14 cellular contexts compared by ENCODE assay signal in the genomic region with DNA sequence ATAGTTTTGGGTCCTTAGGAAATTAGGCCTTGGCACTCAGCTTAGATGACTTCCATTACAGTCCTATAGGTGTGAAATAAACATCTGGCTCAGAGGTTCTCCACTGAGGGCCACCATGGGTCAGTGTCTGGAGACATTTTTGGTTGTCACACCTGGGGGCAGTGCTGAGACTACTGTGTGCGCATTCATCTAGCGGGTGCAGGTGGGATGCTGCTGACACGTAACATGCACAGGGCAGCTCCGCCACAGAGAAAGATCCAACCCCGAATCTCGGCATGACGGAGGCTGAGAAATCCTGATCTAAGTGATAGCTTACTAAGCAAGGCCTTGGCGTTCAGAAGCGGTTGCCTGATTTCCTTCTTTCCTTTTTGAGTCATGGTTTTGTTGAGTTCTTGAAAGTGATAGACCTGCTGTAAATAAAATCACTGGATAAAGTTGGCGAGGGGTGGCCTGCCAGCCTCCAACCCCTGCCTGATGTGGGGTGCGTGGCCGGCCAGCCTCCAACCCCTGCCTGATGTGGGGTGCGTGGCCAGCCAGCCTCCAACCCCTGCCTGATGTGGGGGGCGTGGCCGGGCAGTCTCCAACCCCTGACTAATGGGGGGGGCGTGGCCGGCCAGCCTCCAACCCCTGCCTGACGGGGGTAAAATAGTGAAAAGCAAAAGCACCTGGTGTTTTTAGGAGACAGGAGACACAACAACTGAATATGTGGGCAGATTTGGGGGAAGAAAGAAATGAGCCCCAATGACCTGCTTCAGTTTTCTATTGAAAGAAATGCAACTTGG.
DNase-seq lines count a peak whose midpoint lies in the region; TF ChIP-seq lines count a peak whose summit lies in the region.
"Had no signal": no experiment of that assay in that cellular context is flagged by ENCODE, and none has a peak within 500 bp of the region (broad histone marks: within the 10 kb centered on the region; RNA-seq: fewer than 3 reads in every experiment).

No MANE protein-coding gene starts in this region.

- H2AFZ ChIP-seq in mesenchymal stem cell (ENCODE audit: low read depth, low read length): no peak overlapping the region

- H4K8ac ChIP-seq in mesenchymal stem cell (ENCODE audit: low read length): no peak overlapping the region

- H3K4me1 Mint-ChIP-seq in endodermal cell: peaks cover 8% of the 10 kb centered on the region
- peaks cover 2% of the 10 kb centered on the region for H3K4me1 Mint-ChIP-seq in activated CD4-positive, alpha-beta T cell treated with anti-CD3 and anti-CD28 coated beads, Interleukin-2, amount 10 ng/mL, durations not matched to agents 7 days and 5 days
- H3K4me1 Mint-ChIP-seq in Calu3 (ENCODE audit: low read depth, unreplicated experiment): no peaks in the 10 kb centered on the region
- H3K4me1 Mint-ChIP-seq in progenitor cell of endocrine pancreas (ENCODE audit: low read depth): peaks cover 8% of the 10 kb centered on the region

- H3K4me3 ChIP-seq in AG04449 (ENCODE audit: low read depth, low read length) (peak overlapping the region; percentile 44), H7 (ENCODE audit: insufficient read depth, low read depth, low read length) (no peak overlapping the region), mesenchymal stem cell (ENCODE audit: insufficient read depth in 1 of 2, low read depth in 1 of 2, low read length in 2 of 2) (peak overlapping the region in 1 of 2 experiments; percentile 70), endodermal cell (ENCODE audit: low read length) (no peak overlapping the region)

- H3K27ac Mint-ChIP-seq in endodermal cell (no peak overlapping the region), Calu3 (ENCODE audit: unreplicated experiment) (no peak overlapping the region), progenitor cell of endocrine pancreas (no peak overlapping the region)
- H3K27ac Mint-ChIP-seq in activated CD4-positive, alpha-beta T cell treated with anti-CD3 and anti-CD28 coated beads, Interleukin-2, amount 10 ng/mL, durations not matched to agents 7 days and 5 days: no peak overlapping the region
- H3K27ac Mint-ChIP-seq: activated naive CD4-positive, alpha-beta T cell treated with anti-CD3 and anti-CD28 coated beads, Interleukin-2, amount 50 U/mL, for 72 hours; T-helper 1 cell treated with Interleukin-12 subunit alpha and Interleukin-12 subunit beta and Interleukin-4 antibody, amounts not matched to agents 30 μg/mL and 1 μg/mL, for 36 hours had no signal

- no peak overlapping the region for H2BK120ac ChIP-seq in mesenchymal stem cell (ENCODE audit: low read depth, low read length)

- no peak overlapping the region for H3K18ac ChIP-seq in mesenchymal stem cell (ENCODE audit: low read depth in 1 of 2, low read length in 2 of 2)

- peak overlapping the region; percentile 68 for H3K9ac ChIP-seq in mesenchymal stem cell (ENCODE audit: low read length)
- H3K9ac ChIP-seq in endodermal cell (ENCODE audit: extremely low read depth, low read length, poor library complexity, severe bottlenecking): no peak overlapping the region

- no TSS peak for BruUV-seq in Calu3 (replicated peaks; lab: Mats Ljungman, UMichigan)

- intact Hi-C loops in Calu3 (cut with micrococcal nuclease; ENCODE audit: unreplicated experiment): no loop called here

- POLR2A ChIA-PET in AG04449 (lab: Yijun Ruan, JAX): no interaction called here
- POLR2A ChIA-PET in activated CD4-positive, alpha-beta T cell treated with anti-CD3 and anti-CD28 coated beads, Interleukin-2, amount 10 ng/mL, durations not matched to agents 7 days and 5 days (lab: Charles Lee): no interaction called here

- H3K4me1 ChIP-seq in mesenchymal stem cell (ENCODE audit: control insufficient read depth, insufficient read depth, low read depth, low read length) (no peaks in the 10 kb centered on the region), endodermal cell (ENCODE audit: control insufficient read depth, insufficient read depth, low read length) (no peaks in the 10 kb centered on the region)

- H2BK12ac ChIP-seq in mesenchymal stem cell (ENCODE audit: low read length in 2 of 2): no peak overlapping the region

- no peak overlapping the region for H2BK15ac ChIP-seq in mesenchymal stem cell (ENCODE audit: low read depth, poor library complexity, severe bottlenecking)

- DNase-seq in AG04449 (ENCODE audit: low read depth, low spot score) (no peak), H7 (peak; percentile 61), NOMO-1 treated with dmso at 0.1 percent for 144 hours (lab: John Stamatoyannopoulos, UW; ENCODE audit: unreplicated experiment) (peak; percentile 43), mesenchymal stem cell (no peak), endodermal cell (no peak), Calu3 (no peak), progenitor cell of endocrine pancreas (ENCODE audit: low spot score, unreplicated experiment) (no peak)
- no peak for DNase-seq in activated CD4-positive, alpha-beta T cell treated with anti-CD3 and anti-CD28 coated beads, Interleukin-2, amount 10 ng/mL, durations not matched to agents 7 days and 5 days
- DNase-seq: activated CD4-positive, alpha-beta T cell treated with anti-CD3 and anti-CD28 coated beads for 1 hour; left colon; NCI-H146; NCI-H510A had no signal

- H3K36me3 Mint-ChIP-seq in endodermal cell (ENCODE audit: low read depth): no peaks in the 10 kb centered on the region
- no peaks in the 10 kb centered on the region for H3K36me3 Mint-ChIP-seq in activated CD4-positive, alpha-beta T cell treated with anti-CD3 and anti-CD28 coated beads, Interleukin-2, amount 10 ng/mL, durations not matched to agents 7 days and 5 days (ENCODE audit: low read depth)
- no peaks in the 10 kb centered on the region for H3K36me3 Mint-ChIP-seq in Calu3 (ENCODE audit: insufficient read depth, unreplicated experiment)
- H3K36me3 Mint-ChIP-seq in progenitor cell of endocrine pancreas (ENCODE audit: insufficient read depth): no peaks in the 10 kb centered on the region
- H3K36me3 Mint-ChIP-seq: activated naive CD4-positive, alpha-beta T cell treated with anti-CD3 and anti-CD28 coated beads, Interleukin-2, amount 50 U/mL, for 72 hours had no signal

- H3K27ac ChIP-seq in mesenchymal stem cell (ENCODE audit: low read length, poor library complexity, severe bottlenecking): no peak overlapping the region
- no peak overlapping the region for H3K27ac ChIP-seq in endodermal cell (ENCODE audit: low read depth, low read length)

- H3K27me3 Mint-ChIP-seq in endodermal cell (ENCODE audit: insufficient read depth): peaks cover 13% of the 10 kb centered on the region
- peaks cover 6% of the 10 kb centered on the region for H3K27me3 Mint-ChIP-seq in activated CD4-positive, alpha-beta T cell treated with anti-CD3 and anti-CD28 coated beads, Interleukin-2, amount 10 ng/mL, durations not matched to agents 7 days and 5 days
- H3K27me3 Mint-ChIP-seq in Calu3 (ENCODE audit: unreplicated experiment): peaks cover 83% of the 10 kb centered on the region
- peaks cover 19% of the 10 kb centered on the region for H3K27me3 Mint-ChIP-seq in progenitor cell of endocrine pancreas

- H3K14ac ChIP-seq in mesenchymal stem cell (ENCODE audit: low read length in 2 of 2): no peak overlapping the region

- no peak overlapping the region for H3K23ac ChIP-seq in mesenchymal stem cell (ENCODE audit: low read length in 2 of 2)

- no peaks in the 10 kb centered on the region for H3K36me3 ChIP-seq in H7 (replicated peaks; ENCODE audit: control insufficient read depth, insufficient read depth, low read length)
- no peaks in the 10 kb centered on the region for H3K36me3 ChIP-seq in mesenchymal stem cell (ENCODE audit: control insufficient read depth in 1 of 2, insufficient read depth in 2 of 2, low read depth in 1 of 2, low read length in 2 of 2)
- H3K36me3 ChIP-seq in endodermal cell (ENCODE audit: control insufficient read depth, insufficient read depth, low read length): no peaks in the 10 kb centered on the region

- H3K9me3 ChIP-seq in mesenchymal stem cell (ENCODE audit: control insufficient read depth, low read length): no peaks in the 10 kb centered on the region
- H3K9me3 ChIP-seq in endodermal cell (ENCODE audit: control insufficient read depth, low read length): no peaks in the 10 kb centered on the region

- CTCF ChIA-PET in AG04449 (lab: Yijun Ruan, JAX) (interaction anchor here (1.0 to 1.6 kb wide), 4 partner anchors 10 to 59 kb away, joined by 3 to 8 read pairs (median 5); no protein-coding TSS in a partner anchor), Calu3 (lab: Charles Lee) (interaction anchor here (0.7 to 0.9 kb wide), 2 partner anchors 46 to 206 kb away, joined by 4 to 5 read pairs; no protein-coding TSS in a partner anchor)
- CTCF ChIA-PET in activated CD4-positive, alpha-beta T cell treated with anti-CD3 and anti-CD28 coated beads, Interleukin-2, amount 10 ng/mL, durations not matched to agents 7 days and 5 days (lab: Charles Lee): interaction anchor here (0.8 kb wide), 1 partner anchor 18 kb away, joined by 4 read pairs; no protein-coding TSS in a partner anchor

- H3K79me1 ChIP-seq in mesenchymal stem cell (replicated peaks; ENCODE audit: low read length, poor library complexity, severe bottlenecking): no peaks in the 10 kb centered on the region

- WGBS in mesenchymal stem cell: 79% methylated on average over 18 of the region's 18 CpGs
- WGBS in endodermal cell (ENCODE audit: insufficient coverage in 1 of 2, insufficient read length in 1 of 2), 2 experiments: 88 to 92% methylated on average over 10 to 18 of the region's 18 CpGs

- no peak overlapping the region for H4K91ac ChIP-seq in mesenchymal stem cell (ENCODE audit: low read length)

- H3K9me3 Mint-ChIP-seq in endodermal cell (no peaks in the 10 kb centered on the region), Calu3 (ENCODE audit: low read depth, unreplicated experiment) (no peaks in the 10 kb centered on the region), progenitor cell of endocrine pancreas (ENCODE audit: low read depth) (no peaks in the 10 kb centered on the region)
- no peaks in the 10 kb centered on the region for H3K9me3 Mint-ChIP-seq in activated CD4-positive, alpha-beta T cell treated with anti-CD3 and anti-CD28 coated beads, Interleukin-2, amount 10 ng/mL, durations not matched to agents 7 days and 5 days
- H3K9me3 Mint-ChIP-seq: activated naive CD4-positive, alpha-beta T cell treated with anti-CD3 and anti-CD28 coated beads, Interleukin-2, amount 50 U/mL, for 72 hours; T-helper 1 cell treated with Interleukin-12 subunit alpha and Interleukin-12 subunit beta and Interleukin-4 antibody, amounts not matched to agents 30 μg/mL and 1 μg/mL, for 36 hours had no signal

- peaks cover 5% of the 10 kb centered on the region for H3K27me3 ChIP-seq in H7 (ENCODE audit: control insufficient read depth, insufficient read depth, low read length)
- H3K27me3 ChIP-seq in mesenchymal stem cell (ENCODE audit: control insufficient read depth in 1 of 2, insufficient read depth in 1 of 2, low read length in 2 of 2): peaks cover 2 to 37% of the 10 kb centered on the region in 2 experiments
- no peaks in the 10 kb centered on the region for H3K27me3 ChIP-seq in endodermal cell (ENCODE audit: control insufficient read depth, insufficient read depth, low read length, poor library complexity, severe bottlenecking)

- no peak overlapping the region for H2AK5ac ChIP-seq in mesenchymal stem cell (ENCODE audit: low read length, severe bottlenecking)

- no peak overlapping the region for H2BK5ac ChIP-seq in mesenchymal stem cell (ENCODE audit: low read depth, low read length, poor library complexity, severe bottlenecking)

- no peak overlapping the region for H3K4ac ChIP-seq in mesenchymal stem cell (ENCODE audit: low read depth in 1 of 2, low read length in 2 of 2)

- H3K4me2 ChIP-seq in mesenchymal stem cell (ENCODE audit: low read length, poor library complexity, severe bottlenecking): no peak overlapping the region

- H3K4me3 Mint-ChIP-seq in endodermal cell (no peak overlapping the region), Calu3 (ENCODE audit: low read depth, unreplicated experiment) (no peak overlapping the region), progenitor cell of endocrine pancreas (ENCODE audit: low read depth) (no peak overlapping the region)
- no peak overlapping the region for H3K4me3 Mint-ChIP-seq in activated CD4-positive, alpha-beta T cell treated with anti-CD3 and anti-CD28 coated beads, Interleukin-2, amount 10 ng/mL, durations not matched to agents 7 days and 5 days
- H3K4me3 Mint-ChIP-seq: T-helper 1 cell treated with Interleukin-12 subunit alpha and Interleukin-12 subunit beta and Interleukin-4 antibody, amounts not matched to agents 30 μg/mL and 1 μg/mL, for 36 hours had no signal

- TF ChIP-seq CTCF in AG04449 (IDR thresholded peaks at IDR 0.05; ENCODE audit: insufficient read depth, low read length, missing control alignments) (no peak), endodermal cell (conservative IDR thresholded peaks at IDR 0.05) (no peak), Calu3 (IDR thresholded peaks at IDR 0.05; ENCODE audit: unreplicated experiment) (no peak), progenitor cell of endocrine pancreas (IDR thresholded peaks at IDR 0.05; ENCODE audit: unreplicated experiment) (no peak)

Comparison
In these comparisons a context has a peak if more than half of its experiments do, and no peak if none do; other contexts are left out.
1. DNase-seq: peak in H7 (single experiment) and NOMO-1 treated with dmso at 0.1 percent for 144 hours (single experiment); none in AG04449 (single experiment), mesenchymal stem cell (single experiment), endodermal cell (single experiment), activated CD4-positive, alpha-beta T cell treated with anti-CD3 and anti-CD28 coated beads, Interleukin-2, amount 10 ng/mL, durations not matched to agents 7 days and 5 days (single experiment), Calu3 (single experiment) and progenitor cell of endocrine pancreas (single experiment).